ENCODE assay signal across 8 cellular contexts in genomic region chr1:45583666-45584350, GRCh38. TPM values are rescaled to one million over a fixed set of nuclear protein-coding genes. Genes with fewer than 3 reads are reported as not detected.
DNase-seq lines count a peak whose midpoint lies in the region; ATAC-seq and TF ChIP-seq lines count a peak whose summit lies in the region.

TSS of gene NASP (plus strand) at chr1:45584041. CDS start at chr1:45584147, 106 bp downstream.

- H3K9me3 ChIP-seq in colonic mucosa = no peaks in the 10 kb centered on the region

- ATAC-seq in GM19324 (IDR thresholded peaks at IDR 0.05; ENCODE audit: low FRiP score, unreplicated experiment) (peak; percentile 50), HG03457 (IDR thresholded peaks at IDR 0.05; ENCODE audit: unreplicated experiment) (peak; percentile 34), left lobe of liver (peak; percentile 83)

- H3K4me3 Mint-ChIP-seq in activated CD4-positive, alpha-beta T cell treated with anti-CD3 and anti-CD28 coated beads, Interleukin-2, amount 10 ng/mL, durations not matched to agents 24 days and 14 days = peak within 1 kb of the TSS; percentile 99

- H3K27ac Mint-ChIP-seq in activated CD4-positive, alpha-beta T cell treated with anti-CD3 and anti-CD28 coated beads, Interleukin-2, amount 10 ng/mL, durations not matched to agents 24 days and 14 days = peak within 1 kb of the TSS; percentile 98

- H3K27me3 Mint-ChIP-seq in activated CD4-positive, alpha-beta T cell treated with anti-CD3 and anti-CD28 coated beads, Interleukin-2, amount 10 ng/mL, durations not matched to agents 24 days and 14 days = no peaks in the 10 kb centered on the region

- peak within 1 kb of the TSS; percentile 74 for H3K4me3 ChIP-seq in colonic mucosa

- H3K27ac ChIP-seq in C4-2B (peak within 1 kb of the TSS; percentile 93), colonic mucosa (peak within 1 kb of the TSS; percentile 92)

- no peaks in the 10 kb centered on the region for H3K9me3 Mint-ChIP-seq in activated CD4-positive, alpha-beta T cell treated with anti-CD3 and anti-CD28 coated beads, Interleukin-2, amount 10 ng/mL, durations not matched to agents 24 days and 14 days

- H3K4me1 ChIP-seq in colonic mucosa = peaks cover 16% of the 10 kb centered on the region

- DNase-seq in NCI-H524 treated with DMSO at 0.1 percent for 48 hours (lab: John Stamatoyannopoulos, UW) = peak; percentile 36
- DNase-seq in activated CD4-positive, alpha-beta T cell treated with anti-CD3 and anti-CD28 coated beads, Interleukin-2, amount 10 ng/mL, durations not matched to agents 24 days and 14 days = peak; percentile 98
- peak; percentile 92 for DNase-seq in colonic mucosa
- DNase-seq in left lobe of liver (ENCODE audit: low spot score) = peak; percentile 92
- DNase-seq in stimulated activated CD4-positive, alpha-beta T cell treated with anti-CD3 and anti-CD28 coated beads, Interleukin-2, amount 100 ng/mL, for 24 hours = peak; percentile 95 to 96

- intact Hi-C loops in activated CD4-positive, alpha-beta T cell treated with anti-CD3 and anti-CD28 coated beads, Interleukin-2, amount 10 ng/mL, durations not matched to agents 24 days and 14 days (cut with micrococcal nuclease) = loop anchor here (1.0 to 10.0 kb wide), 12 partner anchors 34 to 1552 kb away; partner anchors contain the start of genes AKR1A1, BTBD19, CCDC163 and DYNLT4
- intact Hi-C loops in colonic mucosa (cut with DNase I) = no loop called here

- no peaks in the 10 kb centered on the region for H3K36me3 ChIP-seq in colonic mucosa

- no peaks in the 10 kb centered on the region for H3K27me3 ChIP-seq in colonic mucosa

- peaks cover 16% of the 10 kb centered on the region for H3K36me3 Mint-ChIP-seq in activated CD4-positive, alpha-beta T cell treated with anti-CD3 and anti-CD28 coated beads, Interleukin-2, amount 10 ng/mL, durations not matched to agents 24 days and 14 days (ENCODE audit: low read depth)

- peak within 1 kb of the TSS; percentile 95 to 98 for H3K9ac ChIP-seq in colonic mucosa (ENCODE audit: low read depth in 2 of 2, low read length in 2 of 2)

- H3K4me1 Mint-ChIP-seq in activated CD4-positive, alpha-beta T cell treated with anti-CD3 and anti-CD28 coated beads, Interleukin-2, amount 10 ng/mL, durations not matched to agents 24 days and 14 days = peaks cover 22% of the 10 kb centered on the region

- TF ChIP-seq CTCF in C4-2B (conservative IDR thresholded peaks at IDR 0.05) (no peak), colonic mucosa (IDR thresholded peaks at IDR 0.05) (no peak)

RNA-seq across cellular contexts. Expression of gene NASP, which starts in this region (rescaled TPM):
- total RNA-seq in activated CD4-positive, alpha-beta T cell treated with anti-CD3 and anti-CD28 coated beads, Interleukin-2, amount 10 ng/mL, durations not matched to agents 24 days and 14 days = 263 and 295 TPM in 2 replicates
- total RNA-seq in colonic mucosa (100 to 1,000 TPM in 1 of 2 donors, 10 to 100 TPM in 1; 54.7 to 119 TPM), left lobe of liver (28.2 TPM)

Comparison
In these comparisons a context has a peak if more than half of its experiments do, and no peak if none do; other contexts are left out.
1. Peak in every context shown above with its lines: DNase-seq, ATAC-seq, H3K4me3 ChIP-seq and H3K27ac ChIP-seq.
2. DNase-seq: peak in every context shown above with its lines; median percentile 98 in activated CD4-positive, alpha-beta T cell treated with anti-CD3 and anti-CD28 coated beads, Interleukin-2, amount 10 ng/mL, durations not matched to agents 24 days and 14 days; 96 in stimulated activated CD4-positive, alpha-beta T cell treated with anti-CD3 and anti-CD28 coated beads, Interleukin-2, amount 100 ng/mL, for 24 hours; 92 in colonic mucosa; 92 in left lobe of liver; 36 in NCI-H524 treated with DMSO at 0.1 percent for 48 hours.